Comparison of ENCODE assay signal across 1 cellular context in genomic region chr4:6641164-6641970, GRCh38.
TF ChIP-seq lines count a peak whose summit lies in the region.

No MANE protein-coding gene starts in this region.

TF ChIP-seq in H1, 55 proteins besides CTCF, POLR2A, EP300 and RAD21:
- TF ChIP-seq NRF1 (IDR thresholded peaks at IDR 0.05; ENCODE audit: low read depth, low read length) (no peak), SP1 (IDR thresholded peaks at IDR 0.05; ENCODE audit: low read depth, low read length) (no peak)
TF ChIP-seq in H1: peak in this region for 0.
